8 cellular contexts compared by ENCODE assay signal in genomic region chr5:54234304-54234938, GRCh38.
DNase-seq lines count a peak whose midpoint lies in the region; ATAC-seq, FAIRE-seq and TF ChIP-seq lines count a peak whose summit lies in the region.

No MANE protein-coding gene starts in this region.

- H3K27me3 ChIP-seq in endocrine pancreas (ENCODE audit: control insufficient read depth, insufficient read depth, low read length) = no peaks in the 10 kb centered on the region
- H3K27me3 ChIP-seq in prostate gland (replicated peaks; ENCODE audit: insufficient read depth) = no peaks in the 10 kb centered on the region

- H3K4me1 ChIP-seq in endocrine pancreas (ENCODE audit: control insufficient read depth, insufficient read depth, low read length) = peaks cover 5% of the 10 kb centered on the region
- no peaks in the 10 kb centered on the region for H3K4me1 ChIP-seq in prostate gland (replicated peaks)

- TF ChIP-seq POLR2A in prostate gland (IDR thresholded peaks at IDR 0.05) = no peak

- H3K4me3 Mint-ChIP-seq in activated T-helper 17 cell treated with anti-CD3 and anti-CD28 coated beads, Interleukin-2, amount 50 U/mL, for 72 hours = no peak overlapping the region

- H3K36me3 ChIP-seq in endocrine pancreas (ENCODE audit: control insufficient read depth, insufficient read depth, low read length) = no peaks in the 10 kb centered on the region
- no peaks in the 10 kb centered on the region for H3K36me3 ChIP-seq in prostate gland

- H3K27ac Mint-ChIP-seq in activated T-helper 17 cell treated with anti-CD3 and anti-CD28 coated beads, Interleukin-2, amount 50 U/mL, for 72 hours = no peak overlapping the region

- no peak overlapping the region for H3K27ac ChIP-seq in prostate gland

- H3K9me3 Mint-ChIP-seq in activated T-helper 17 cell treated with anti-CD3 and anti-CD28 coated beads, Interleukin-2, amount 50 U/mL, for 72 hours = no peaks in the 10 kb centered on the region

- H3K9me3 ChIP-seq in endocrine pancreas (ENCODE audit: control insufficient read depth, low read length) (no peaks in the 10 kb centered on the region), prostate gland (no peaks in the 10 kb centered on the region)

- H3K4me3 ChIP-seq in endocrine pancreas (ENCODE audit: control insufficient read depth, insufficient read depth, low read length) (peak overlapping the region; percentile 40), prostate gland (no peak overlapping the region)

- no peak for ATAC-seq in HG03097 (IDR thresholded peaks at IDR 0.05; ENCODE audit: low FRiP score, unreplicated experiment)
- ATAC-seq in activated T-helper 17 cell treated with anti-CD3 and anti-CD28 coated beads, Interleukin-2, amount 50 U/mL, for 72 hours (replicated peaks) = no peak

- WGBS in prostate gland = 49% methylated on average over 2 of the region's 2 CpGs

- no peak overlapping the region for H3K9ac ChIP-seq in endocrine pancreas (ENCODE audit: control insufficient read depth, insufficient read depth, low read length)

- TF ChIP-seq CTCF in prostate gland (IDR thresholded peaks at IDR 0.05) = peak in 3 of 4 experiments; percentile 30 to 51 (median 51)

- H3K36me3 Mint-ChIP-seq in activated T-helper 17 cell treated with anti-CD3 and anti-CD28 coated beads, Interleukin-2, amount 50 U/mL, for 72 hours (ENCODE audit: low read depth) = no peaks in the 10 kb centered on the region

- FAIRE-seq in GM19239 (lab: Jason Lieb, UNC) = no peak

- H3K4me1 Mint-ChIP-seq in activated T-helper 17 cell treated with anti-CD3 and anti-CD28 coated beads, Interleukin-2, amount 50 U/mL, for 72 hours = peaks cover under 1% of the 10 kb centered on the region

- intact Hi-C loops in prostate gland (cut with DNase I) = loop anchor here (10.0 kb wide), 1 partner anchor 1110 kb away; no protein-coding TSS in a partner anchor

- no peaks in the 10 kb centered on the region for H3K27me3 Mint-ChIP-seq in activated T-helper 17 cell treated with anti-CD3 and anti-CD28 coated beads, Interleukin-2, amount 50 U/mL, for 72 hours

- DNase-seq in AG20443 (ENCODE audit: low spot score) = peak; percentile 50
- peak; percentile 7 for DNase-seq in GM19239 (ENCODE audit: insufficient read length, low spot score)
- DNase-seq in NCI-H460 (ENCODE audit: extremely low read depth, low read depth) = peak; percentile 28
- no peak for DNase-seq in prostate gland (ENCODE audit: low spot score)
- DNase-seq in NCI-H345 (lab: John Stamatoyannopoulos, UW) = no peak

Comparison
In these comparisons a context has a peak if more than half of its experiments do, and no peak if none do; other contexts are left out.
1. DNase-seq: peak in AG20443 (single experiment), GM19239 (single experiment) and NCI-H460 (single experiment); none in prostate gland (single experiment) and NCI-H345 (single experiment).